In genomic region chr3:170171563-170171962, GRCh38 we compare ENCODE assay signal across 9 cellular contexts. TPM values are rescaled to one million over a fixed set of nuclear protein-coding genes. Genes with fewer than 3 reads are reported as not detected.
DNase-seq lines count a peak whose midpoint lies in the region; ATAC-seq and TF ChIP-seq lines count a peak whose summit lies in the region.
"Had no signal": no experiment of that assay in that cellular context is flagged by ENCODE, and none has a peak within 500 bp of the region (broad histone marks: within the 10 kb centered on the region; RNA-seq: fewer than 3 reads in every experiment).

No MANE protein-coding gene starts in this region.

- DNase-seq in IMR-90 (no peak), HEK293T (ENCODE audit: extremely low spot score) (no peak), amniotic stem cell (lab: John Stamatoyannopoulos, UW) (no peak), mucosa of descending colon (no peak)
- DNase-seq: dorsolateral prefrontal cortex had no signal

- peak overlapping the region; percentile 42; the same call in 1 of the 2 replicates for H3K23ac ChIP-seq in IMR-90 (ENCODE audit: low read depth, low read length)

- dilution Hi-C loops in IMR-90 (cut with HindIII; ENCODE audit: low sequenced_read_pairs, unreplicated experiment): no loop called here

- TF ChIP-seq CTCF in IMR-90 (conservative IDR thresholded peaks at IDR 0.05; ENCODE audit: low read depth, low read length): no peak
- TF ChIP-seq CTCF in neutrophil (IDR thresholded peaks at IDR 0.05): no peak
- TF ChIP-seq CTCF in mucosa of descending colon (IDR thresholded peaks at IDR 0.05): no peak

- BruUV-seq in IMR-90 (replicated peaks; lab: Mats Ljungman, UMichigan): no TSS peak

- H4K8ac ChIP-seq in IMR-90 (ENCODE audit: low read depth in 2 of 2, low read length in 2 of 2): peak overlapping the region in 1 of 2 experiments; percentile 4; a peak in 1 of 4 replicates

- ATAC-seq in GM18909 (IDR thresholded peaks at IDR 0.05; ENCODE audit: poor library complexity, unreplicated experiment): peak; percentile 69
- ATAC-seq in GM21825 (IDR thresholded peaks at IDR 0.05; ENCODE audit: unreplicated experiment): peak; percentile 75
- ATAC-seq in IMR-90 (ENCODE audit: low read depth): no peak
- no peak for ATAC-seq in mucosa of descending colon

- peaks cover 17 to 26% of the 10 kb centered on the region in 2 experiments for H3K79me1 ChIP-seq in IMR-90 (ENCODE audit: low read depth in 1 of 2, low read length in 2 of 2)

- H2AFZ ChIP-seq in IMR-90 (replicated peaks; ENCODE audit: low read length, poor library complexity): no peak overlapping the region

- H3K27me3 ChIP-seq in IMR-90 (ENCODE audit: control insufficient read depth, insufficient read depth, low read length): no peaks in the 10 kb centered on the region
- H3K27me3 ChIP-seq in neutrophil: no peaks in the 10 kb centered on the region
- H3K27me3 ChIP-seq: dorsolateral prefrontal cortex, suprapubic skin had no signal

- no peak overlapping the region for H3K4me3 ChIP-seq in IMR-90 (ENCODE audit: insufficient read depth, low read depth, low read length)
- H3K4me3 ChIP-seq in neutrophil (ENCODE audit: low read depth in 1 of 2, low read length in 1 of 2): no peak overlapping the region
- H3K4me3 ChIP-seq in mucosa of descending colon: no peak overlapping the region
- H3K4me3 ChIP-seq: dorsolateral prefrontal cortex, suprapubic skin had no signal

- no peak for TF ChIP-seq POLR2A in IMR-90 (IDR thresholded peaks at IDR 0.05; ENCODE audit: low read depth, low read length)

- no peak overlapping the region for H3K18ac ChIP-seq in IMR-90 (ENCODE audit: low read depth, low read length)

- no peak overlapping the region for H2AK5ac ChIP-seq in IMR-90 (ENCODE audit: low read depth, low read length)

- in situ Hi-C loops in IMR-90 (cut with MboI; ENCODE audit: low sequenced_read_pairs): no loop called here

- TF ChIP-seq RAD21 in IMR-90 (IDR thresholded peaks at IDR 0.05; ENCODE audit: low read length): no peak

- no peak overlapping the region for H3K14ac ChIP-seq in IMR-90 (replicated peaks; ENCODE audit: low read depth, low read length)

- no peak overlapping the region for H3K9ac ChIP-seq in IMR-90 (ENCODE audit: low read depth, low read length)

- H4K5ac ChIP-seq in IMR-90 (ENCODE audit: low read depth, low read length): no peak overlapping the region

- no peak overlapping the region for H2BK20ac ChIP-seq in IMR-90 (ENCODE audit: low read depth, low read length)

- no peak overlapping the region for H3K4ac ChIP-seq in IMR-90 (ENCODE audit: low read depth, low read length)

- intact Hi-C loops in IMR-90 (cut with micrococcal nuclease) (loop anchor here (5.0 kb wide), 1 partner anchor 59 kb away; no protein-coding TSS in a partner anchor), mucosa of descending colon (cut with DNase I, micrococcal nuclease) (no loop called here)

- CTCF ChIA-PET in IMR-90 (lab: Yijun Ruan, JAX) (interaction anchor here (0.6 kb wide), 1 partner anchor 54 kb away, joined by 3 read pairs; no protein-coding TSS in a partner anchor), HEK293T (lab: Yijun Ruan, JAX) (no interaction called here)

- H3K4me1 ChIP-seq in IMR-90 (ENCODE audit: control insufficient read depth, insufficient read depth, low read length) (no peaks in the 10 kb centered on the region), neutrophil (ENCODE audit: control insufficient read depth in 1 of 2, insufficient read depth in 1 of 2, low read depth in 1 of 2, low read length in 1 of 2) (peaks cover 21% of the 10 kb centered on the region in 2 experiments), mucosa of descending colon (ENCODE audit: low read depth) (peaks cover 1% of the 10 kb centered on the region)

- no peak overlapping the region for H4K91ac ChIP-seq in IMR-90 (ENCODE audit: insufficient read depth, low read depth, low read length)

- no CpG with 5 or more reads among the region's 1 CpG for WGBS in IMR-90 (ENCODE audit: extremely low coverage in 2 of 2, insufficient read length in 1 of 2), 2 experiments

- H2AK9ac ChIP-seq in IMR-90 (replicated peaks; ENCODE audit: low read depth, low read length, poor library complexity): no peak overlapping the region

- H3K36me3 ChIP-seq in IMR-90 (ENCODE audit: control insufficient read depth, insufficient read depth, low read length) (peaks cover 49% of the 10 kb centered on the region), neutrophil (peaks cover 86% of the 10 kb centered on the region), mucosa of descending colon (ENCODE audit: low read depth) (no peaks in the 10 kb centered on the region)

- no peak overlapping the region for H2BK15ac ChIP-seq in IMR-90 (ENCODE audit: low read depth, low read length)

- no peak overlapping the region for H3K4me2 ChIP-seq in IMR-90 (ENCODE audit: low read depth, low read length)

- H3K27ac ChIP-seq in IMR-90 (ENCODE audit: insufficient read depth, low read length): no peak overlapping the region
- peak overlapping the region; percentile 55 for H3K27ac ChIP-seq in neutrophil
- H3K27ac ChIP-seq: dorsolateral prefrontal cortex, suprapubic skin had no signal

- H4K20me1 ChIP-seq in IMR-90 (ENCODE audit: insufficient read depth, low read length): peaks cover 14% of the 10 kb centered on the region; the same call in 1 of the 2 replicates

- H3K56ac ChIP-seq in IMR-90 (ENCODE audit: extremely low read depth, insufficient read depth, low read length): no peak overlapping the region

- no peak overlapping the region for H2BK120ac ChIP-seq in IMR-90 (ENCODE audit: low read depth, low read length)

- H3K9me1 ChIP-seq in IMR-90 (ENCODE audit: insufficient read depth, low read length): no peaks in the 10 kb centered on the region

- POLR2A ChIA-PET in IMR-90 (lab: Charles Lee; ENCODE audit: unreplicated experiment): interaction anchor here (0.5 to 1.0 kb wide), 2 partner anchors 10 to 185 kb away, joined by 3 to 4 read pairs; partner anchors contain the start of gene PHC3
- POLR2A ChIA-PET in HEK293T (lab: Yijun Ruan, JAX): no interaction called here

- H3K9me3 ChIP-seq in IMR-90 (ENCODE audit: control insufficient read depth, insufficient read depth, low read length): no peaks in the 10 kb centered on the region
- H3K9me3 ChIP-seq in neutrophil: no peaks in the 10 kb centered on the region
- no peaks in the 10 kb centered on the region for H3K9me3 ChIP-seq in mucosa of descending colon
- H3K9me3 ChIP-seq: suprapubic skin had no signal

- no peak overlapping the region for H2BK5ac ChIP-seq in IMR-90 (ENCODE audit: low read depth, low read length, poor library complexity, severe bottlenecking)

TF ChIP-seq in IMR-90, 13 proteins besides CTCF, POLR2A, EP300 and RAD21:
- TF ChIP-seq USF2 (IDR thresholded peaks at IDR 0.05; ENCODE audit: low read depth, low read length): no peak
- TF ChIP-seq RCOR1 (IDR thresholded peaks at IDR 0.05; ENCODE audit: insufficient replicate concordance, low read length): no peak
- TF ChIP-seq RFX5 (IDR thresholded peaks at IDR 0.05; ENCODE audit: low read depth, low read length): no peak
- no peak for TF ChIP-seq SMC3 (IDR thresholded peaks at IDR 0.05; ENCODE audit: low read depth, low read length)
- TF ChIP-seq BHLHE40 (IDR thresholded peaks at IDR 0.05; ENCODE audit: low read depth, low read length): no peak
- no peak for TF ChIP-seq FOS (IDR thresholded peaks at IDR 0.05; ENCODE audit: low read depth, low read length)
- no peak for TF ChIP-seq MXI1 (IDR thresholded peaks at IDR 0.05; ENCODE audit: borderline replicate concordance, low read depth, low read length)
- no peak for TF ChIP-seq CHD1 (IDR thresholded peaks at IDR 0.05; ENCODE audit: low read depth, low read length)
- TF ChIP-seq MAZ (IDR thresholded peaks at IDR 0.05; ENCODE audit: borderline replicate concordance, low read depth, low read length): no peak

TF ChIP-seq in HEK293T, 16 proteins besides CTCF, POLR2A, EP300 and RAD21:
- TF ChIP-seq TARDBP (IDR thresholded peaks at IDR 0.05) (no peak), HDGF (IDR thresholded peaks at IDR 0.05; ENCODE audit: borderline replicate concordance) (no peak), FOXM1 (IDR thresholded peaks at IDR 0.05; ENCODE audit: borderline replicate concordance) (no peak), FOXK2 (IDR thresholded peaks at IDR 0.05) (no peak), BHLHE40 (IDR thresholded peaks at IDR 0.05; ENCODE audit: borderline replicate concordance) (no peak), NFRKB (IDR thresholded peaks at IDR 0.05) (no peak), ZNF384 (IDR thresholded peaks at IDR 0.05) (no peak), PKNOX1 (IDR thresholded peaks at IDR 0.05) (no peak), FOXA1 (IDR thresholded peaks at IDR 0.05) (no peak), L3MBTL2 (conservative IDR thresholded peaks at IDR 0.05) (no peak), ELF4 (IDR thresholded peaks at IDR 0.05) (no peak), SUZ12 (IDR thresholded peaks at IDR 0.05) (no peak), CTBP1 (IDR thresholded peaks at IDR 0.05; ENCODE audit: borderline replicate concordance) (no peak), SP1 (IDR thresholded peaks at IDR 0.05) (no peak), LEF1 (IDR thresholded peaks at IDR 0.05; ENCODE audit: borderline replicate concordance) (no peak), ARNT (IDR thresholded peaks at IDR 0.05) (no peak)

RNA-seq across cellular contexts. Expression of gene PHC3, which starts 10.0 kb away (rescaled TPM):
- 17.5 and 26.3 TPM in 2 replicates for total RNA-seq in IMR-90 (2012; rRNA removed)
- 18.3 and 24.2 TPM in 2 replicates for polyA plus RNA-seq in IMR-90 (2012; rRNA removed)
- 3.0 and 9.0 TPM in 2 replicates for polyA plus RNA-seq in IMR-90 (2012; cell fraction: cytosol; rRNA removed)
- polyA plus RNA-seq in IMR-90 (2012; cell fraction: nucleus; rRNA removed; ENCODE audit: low replicate concordance): 18.4 and 48.1 TPM in 2 replicates
- 10 to 100 TPM; 54.2 to 96.7 (median 58.0) TPM for total RNA-seq in mucosa of descending colon

RNA-seq across cellular contexts. Expression of gene PRKCI, which starts 50.7 kb away (rescaled TPM):
- 53.4 and 84.2 TPM in 2 replicates for total RNA-seq in IMR-90 (2012; rRNA removed)
- polyA plus RNA-seq in IMR-90 (2012; rRNA removed): 21.0 and 28.7 TPM in 2 replicates
- polyA plus RNA-seq in IMR-90 (2012; cell fraction: cytosol; rRNA removed): 4.9 and 6.5 TPM in 2 replicates
- 6.0 and 33.5 TPM in 2 replicates for polyA plus RNA-seq in IMR-90 (2012; cell fraction: nucleus; rRNA removed; ENCODE audit: low replicate concordance)
- 10 to 100 TPM; 38.0 to 39.9 (median 39.8) TPM for total RNA-seq in mucosa of descending colon

Comparison
In these comparisons a context has a peak if more than half of its experiments do, and no peak if none do; other contexts are left out.
1. ATAC-seq: peak in GM18909 (single experiment) and GM21825 (single experiment); none in IMR-90 (single experiment) and mucosa of descending colon (single experiment).